Comparison of ENCODE assay signal across 14 cellular contexts in the genomic region with DNA sequence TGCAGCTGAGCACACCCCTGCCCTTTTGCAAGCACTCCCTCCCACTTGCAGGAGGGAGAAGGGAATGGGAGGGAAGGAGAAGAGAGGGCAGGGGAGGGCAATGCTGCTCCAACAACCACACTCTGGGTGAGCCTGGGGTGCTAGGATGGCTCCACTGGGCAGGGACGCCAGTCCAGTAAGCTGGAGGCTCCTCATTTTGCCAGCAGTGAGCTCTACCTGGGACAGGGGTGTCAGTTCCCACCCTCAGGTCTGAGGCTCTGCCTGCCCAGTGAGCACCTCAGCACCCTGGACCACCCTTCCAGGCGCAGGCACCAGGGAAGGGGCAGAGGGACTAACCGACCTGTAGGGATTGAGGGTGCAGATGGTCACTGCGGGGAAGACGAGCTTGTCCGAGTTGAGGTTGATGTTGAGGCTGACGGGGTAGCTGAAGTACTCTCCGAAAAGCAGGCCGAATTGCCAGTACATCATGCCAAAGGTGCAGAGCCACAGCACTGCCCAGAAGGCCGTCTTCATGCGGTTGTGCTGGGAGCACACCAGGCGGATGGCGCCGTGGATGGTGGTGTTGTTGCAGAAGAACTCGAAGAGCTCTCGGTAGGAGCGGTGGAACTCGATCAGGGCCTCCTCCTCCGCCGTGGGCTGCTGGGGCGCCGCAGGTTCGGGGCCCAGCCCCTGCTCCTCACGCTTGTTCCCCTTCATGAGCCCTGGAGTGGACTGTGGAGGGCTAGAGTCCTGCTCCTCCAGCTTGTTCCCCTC. TPM values are rescaled to one million over a fixed set of nuclear protein-coding genes. Genes with fewer than 3 reads are reported as not detected.
DNase-seq lines count a peak whose midpoint lies in the region; ATAC-seq and TF ChIP-seq lines count a peak whose summit lies in the region.
"Had no signal": no experiment of that assay in that cellular context is flagged by ENCODE, and none has a peak within 500 bp of the region (broad histone marks: within the 10 kb centered on the region; RNA-seq: fewer than 3 reads in every experiment).

No MANE protein-coding gene starts in this region.

- H2AFZ ChIP-seq in GM23338 = no peak overlapping the region

- no peak for DNase-seq in GM23338 (ENCODE audit: low spot score)
- DNase-seq in RWPE1 (ENCODE audit: low spot score) = no peak
- DNase-seq in islet precursor cell = peak; percentile 72
- DNase-seq in RPMI8226 = no peak
- no peak for DNase-seq in activated CD4-positive, alpha-beta T cell treated with anti-CD3 and anti-CD28 coated beads for 36 hours
- no peak for DNase-seq in nephron progenitor cell
- no peak for DNase-seq in activated CD4-positive, alpha-beta T cell treated with anti-CD3 and anti-CD28 coated beads, Interleukin-2, amount 10 ng/mL, durations not matched to agents 24 days and 14 days
- DNase-seq: CD4-positive, alpha-beta T cell; heart right ventricle; natural killer cell; stimulated activated CD4-positive, alpha-beta T cell treated with anti-CD3 and anti-CD28 coated beads, Interleukin-1b, Interleukin-23, amount 100 ng/mL, for 48 hours; T-helper 9 cell had no signal

- POLR2A ChIA-PET in RWPE1 (lab: Yijun Ruan, JAX; ENCODE audit: low non-redundant PET) = interaction anchor here (0.7 to 1.9 kb wide), 5 partner anchors 9 to 39 kb away, joined by 3 to 8 read pairs (median 3); a partner anchor contains a TSS
- POLR2A ChIA-PET in activated CD4-positive, alpha-beta T cell treated with anti-CD3 and anti-CD28 coated beads for 36 hours (lab: Charles Lee) = no interaction called here

- H3K79me2 ChIP-seq in GM23338 (replicated peaks; ENCODE audit: insufficient read depth) = peaks cover 54% of the 10 kb centered on the region

- H3K36me3 ChIP-seq in GM23338 (ENCODE audit: insufficient read depth) = no peaks in the 10 kb centered on the region
- H3K36me3 ChIP-seq: heart right ventricle had no signal

- peaks cover 23% of the 10 kb centered on the region for H3K27me3 Mint-ChIP-seq in GM23338 (ENCODE audit: insufficient read depth, low read depth, poor library complexity)
- H3K27me3 Mint-ChIP-seq in activated CD4-positive, alpha-beta T cell treated with anti-CD3 and anti-CD28 coated beads for 36 hours = no peaks in the 10 kb centered on the region
- peaks cover 45% of the 10 kb centered on the region for H3K27me3 Mint-ChIP-seq in nephron progenitor cell (ENCODE audit: low read depth, poor library complexity)
- H3K27me3 Mint-ChIP-seq in activated CD4-positive, alpha-beta T cell treated with anti-CD3 and anti-CD28 coated beads, Interleukin-2, amount 10 ng/mL, durations not matched to agents 24 days and 14 days = peaks cover 2% of the 10 kb centered on the region
- H3K27me3 Mint-ChIP-seq: CD4-positive, alpha-beta T cell had no signal

- H3K36me3 Mint-ChIP-seq in GM23338 (ENCODE audit: low read depth) = peaks cover 26% of the 10 kb centered on the region; the same call in 2 of the 3 replicates
- H3K36me3 Mint-ChIP-seq in activated CD4-positive, alpha-beta T cell treated with anti-CD3 and anti-CD28 coated beads for 36 hours (ENCODE audit: low read depth) = no peaks in the 10 kb centered on the region
- no peaks in the 10 kb centered on the region for H3K36me3 Mint-ChIP-seq in nephron progenitor cell (ENCODE audit: low read depth)
- no peaks in the 10 kb centered on the region for H3K36me3 Mint-ChIP-seq in activated CD4-positive, alpha-beta T cell treated with anti-CD3 and anti-CD28 coated beads, Interleukin-2, amount 10 ng/mL, durations not matched to agents 24 days and 14 days (ENCODE audit: low read depth)
- H3K36me3 Mint-ChIP-seq: natural killer cell had no signal

- intact Hi-C loops in activated CD4-positive, alpha-beta T cell treated with anti-CD3 and anti-CD28 coated beads for 36 hours (cut with DNase I, micrococcal nuclease) = loop anchor here in 1 of 2 experiments (5.0 kb wide), 1 partner anchor 37 kb away; no protein-coding TSS in a partner anchor
- intact Hi-C loops in activated CD4-positive, alpha-beta T cell treated with anti-CD3 and anti-CD28 coated beads, Interleukin-2, amount 10 ng/mL, durations not matched to agents 24 days and 14 days (cut with micrococcal nuclease) = no loop called here

- H3K4me1 ChIP-seq in GM23338 (ENCODE audit: insufficient read depth) = peaks cover 61% of the 10 kb centered on the region

- H3K4me3 ChIP-seq in GM23338 (peak overlapping the region; percentile 67), skin epidermis (peak overlapping the region in 5 of 7 experiments; percentile 1 to 20 (median 18))
- H3K4me3 ChIP-seq: heart right ventricle had no signal

- peaks cover 24% of the 10 kb centered on the region for H3F3A ChIP-seq in GM23338 (replicated peaks; ENCODE audit: low read depth)

- H3K4me1 Mint-ChIP-seq in GM23338 (peaks cover 77% of the 10 kb centered on the region), nephron progenitor cell (peaks cover 90% of the 10 kb centered on the region)
- peaks cover 31% of the 10 kb centered on the region for H3K4me1 Mint-ChIP-seq in activated CD4-positive, alpha-beta T cell treated with anti-CD3 and anti-CD28 coated beads for 36 hours
- peaks cover 33% of the 10 kb centered on the region for H3K4me1 Mint-ChIP-seq in activated CD4-positive, alpha-beta T cell treated with anti-CD3 and anti-CD28 coated beads, Interleukin-2, amount 10 ng/mL, durations not matched to agents 24 days and 14 days

- no peak for ATAC-seq in GM23338
- ATAC-seq in activated CD4-positive, alpha-beta T cell treated with anti-CD3 and anti-CD28 coated beads for 36 hours = no peak
- ATAC-seq: heart right ventricle, natural killer cell had no signal

- H3K4me3 Mint-ChIP-seq in GM23338 (peak overlapping the region; percentile 97), nephron progenitor cell (no peak overlapping the region)
- H3K4me3 Mint-ChIP-seq in activated CD4-positive, alpha-beta T cell treated with anti-CD3 and anti-CD28 coated beads for 36 hours = no peak overlapping the region
- no peak overlapping the region for H3K4me3 Mint-ChIP-seq in activated CD4-positive, alpha-beta T cell treated with anti-CD3 and anti-CD28 coated beads, Interleukin-2, amount 10 ng/mL, durations not matched to agents 24 days and 14 days
- H3K4me3 Mint-ChIP-seq: CD4-positive, alpha-beta T cell; natural killer cell had no signal

- H3K9me2 ChIP-seq in GM23338 (ENCODE audit: insufficient read depth) = no peaks in the 10 kb centered on the region

- H3K27me3 ChIP-seq in GM23338 (ENCODE audit: insufficient read depth) = no peaks in the 10 kb centered on the region
- H3K27me3 ChIP-seq: heart right ventricle had no signal

- H3K27ac Mint-ChIP-seq in GM23338 (peak overlapping the region; percentile 79), nephron progenitor cell (no peak overlapping the region)
- no peak overlapping the region for H3K27ac Mint-ChIP-seq in activated CD4-positive, alpha-beta T cell treated with anti-CD3 and anti-CD28 coated beads for 36 hours
- no peak overlapping the region for H3K27ac Mint-ChIP-seq in activated CD4-positive, alpha-beta T cell treated with anti-CD3 and anti-CD28 coated beads, Interleukin-2, amount 10 ng/mL, durations not matched to agents 24 days and 14 days
- H3K27ac Mint-ChIP-seq: CD4-positive, alpha-beta T cell; natural killer cell had no signal

- H3K27ac ChIP-seq in GM23338 (ENCODE audit: low read depth) (peak overlapping the region; percentile 98), RWPE1 (peak overlapping the region; percentile 99), skin epidermis (peak overlapping the region in 19 of 21 experiments; percentile 31 to 92 (median 79))

- CTCF ChIA-PET in RWPE1 (lab: Yijun Ruan, JAX) = interaction anchor here (0.7 to 1.2 kb wide), 5 partner anchors 11 to 96 kb away, joined by 4 to 8 read pairs (median 6); a partner anchor contains a TSS
- CTCF ChIA-PET in activated CD4-positive, alpha-beta T cell treated with anti-CD3 and anti-CD28 coated beads for 36 hours (lab: Charles Lee) = interaction anchor here (0.6 to 1.2 kb wide), 7 partner anchors 8 to 1227 kb away, joined by 3 to 4 read pairs (median 3); a partner anchor contains a TSS

- peak overlapping the region; percentile 92 for H3K4me2 ChIP-seq in GM23338

- no peak for TF ChIP-seq CTCF in GM23338 (conservative IDR thresholded peaks at IDR 0.05; ENCODE audit: low read depth in 2 of 2)
- TF ChIP-seq CTCF in RWPE1 (conservative IDR thresholded peaks at IDR 0.05; ENCODE audit: low read depth) = no peak
- no peak for TF ChIP-seq CTCF in nephron progenitor cell (IDR thresholded peaks at IDR 0.05)

- H3K9me3 Mint-ChIP-seq in GM23338 (no peaks in the 10 kb centered on the region), nephron progenitor cell (no peaks in the 10 kb centered on the region)
- H3K9me3 Mint-ChIP-seq in activated CD4-positive, alpha-beta T cell treated with anti-CD3 and anti-CD28 coated beads for 36 hours (ENCODE audit: low read depth) = no peaks in the 10 kb centered on the region
- no peaks in the 10 kb centered on the region for H3K9me3 Mint-ChIP-seq in activated CD4-positive, alpha-beta T cell treated with anti-CD3 and anti-CD28 coated beads, Interleukin-2, amount 10 ng/mL, durations not matched to agents 24 days and 14 days
- H3K9me3 Mint-ChIP-seq: CD4-positive, alpha-beta T cell; natural killer cell had no signal

- H4K20me1 ChIP-seq in GM23338 (replicated peaks; ENCODE audit: insufficient read depth) = no peaks in the 10 kb centered on the region

TF ChIP-seq in GM23338, 12 proteins besides CTCF, POLR2A, EP300 and RAD21:
- TF ChIP-seq EZH2 (IDR thresholded peaks at IDR 0.05; ENCODE audit: low read depth, unreplicated experiment) (no peak), CREB1 (CRISPR knock-in tag; IDR thresholded peaks at IDR 0.05; ENCODE audit: low read depth) (no peak)

RNA-seq across cellular contexts. Expression of a gene that starts 1.2 kb away (rescaled TPM):
- total RNA-seq in GM23338 (2014; rRNA removed; shearing (Covaris generic)) = 125 and 134 TPM in 2 replicates
- 34.0 and 37.1 TPM in 2 replicates for polyA plus RNA-seq in GM23338 (2016; fragmentation: Nextera tagmentation; extraction: Ambion mirVana)
- under 1 TPM in 1 of 2 experiments, not detected in 1; 0.05 TPM for total RNA-seq in activated CD4-positive, alpha-beta T cell treated with anti-CD3 and anti-CD28 coated beads for 36 hours
- not detected in 2 replicates for total RNA-seq in activated CD4-positive, alpha-beta T cell treated with anti-CD3 and anti-CD28 coated beads, Interleukin-2, amount 10 ng/mL, durations not matched to agents 24 days and 14 days

RNA-seq across cellular contexts. Expression of a gene that starts 9.8 kb away (rescaled TPM):
- total RNA-seq in GM23338 (2014; rRNA removed; shearing (Covaris generic)) = 6.8 and 7.1 TPM in 2 replicates
- polyA plus RNA-seq in GM23338 (2016; fragmentation: Nextera tagmentation; extraction: Ambion mirVana) = 6.1 and 10.5 TPM in 2 replicates
- total RNA-seq in activated CD4-positive, alpha-beta T cell treated with anti-CD3 and anti-CD28 coated beads for 36 hours = 1 to 10 TPM in 1 of 2 experiments, under 1 TPM in 1; 0.57 to 1.1 TPM
- 1.7 and 2.1 TPM in 2 replicates for total RNA-seq in activated CD4-positive, alpha-beta T cell treated with anti-CD3 and anti-CD28 coated beads, Interleukin-2, amount 10 ng/mL, durations not matched to agents 24 days and 14 days
- total RNA-seq: OCI-LY7 had no signal

RNA-seq across cellular contexts. Expression of a gene that starts 32.3 kb away (rescaled TPM):
- total RNA-seq in GM23338 (2014; rRNA removed; shearing (Covaris generic)) = 36.7 and 43.4 TPM in 2 replicates
- polyA plus RNA-seq in GM23338 (2016; fragmentation: Nextera tagmentation; extraction: Ambion mirVana) = 24.3 and 28.5 TPM in 2 replicates
- 10 to 100 TPM; 42.1 to 58.7 TPM for total RNA-seq in activated CD4-positive, alpha-beta T cell treated with anti-CD3 and anti-CD28 coated beads for 36 hours
- total RNA-seq in activated CD4-positive, alpha-beta T cell treated with anti-CD3 and anti-CD28 coated beads, Interleukin-2, amount 10 ng/mL, durations not matched to agents 24 days and 14 days = 52.7 and 54.4 TPM in 2 replicates

Comparison
In these comparisons a context has a peak if more than half of its experiments do, and no peak if none do; other contexts are left out.
1. RNA of a gene that starts 1.2 kb away (total RNA-seq): 125 to 134 TPM in GM23338; 0.05 TPM in activated CD4-positive, alpha-beta T cell treated with anti-CD3 and anti-CD28 coated beads for 36 hours and not detected in activated CD4-positive, alpha-beta T cell treated with anti-CD3 and anti-CD28 coated beads, Interleukin-2, amount 10 ng/mL, durations not matched to agents 24 days and 14 days; every median in the first group is over 100 times any median in the second.
2. Peak in every context shown above with its lines, with median percentiles within 50 percentile points of each other: H3K27ac ChIP-seq.